In genomic region chr7:75639071-75639892, GRCh38 we compare ENCODE assay signal across 8 cellular contexts.
DNase-seq lines count a peak whose midpoint lies in the region; ATAC-seq and TF ChIP-seq lines count a peak whose summit lies in the region.

No MANE protein-coding gene starts in this region.

- H3K4me1 Mint-ChIP-seq in activated CD4-positive, alpha-beta T cell treated with anti-CD3 and anti-CD28 coated beads for 36 hours, result peaks cover 8% of the 10 kb centered on the region

- peak; percentile 27 for ATAC-seq in activated CD4-positive, alpha-beta T cell treated with anti-CD3 and anti-CD28 coated beads for 36 hours
- ATAC-seq in HG03280 (IDR thresholded peaks at IDR 0.05; ENCODE audit: unreplicated experiment), result no peak

- no peak for TF ChIP-seq CTCF in LNCaP clone FGC (IDR thresholded peaks at IDR 0.05; ENCODE audit: control insufficient read depth, extremely low read depth, insufficient read depth)
- TF ChIP-seq CTCF in coronary artery (IDR thresholded peaks at IDR 0.05), result no peak
- no peak for TF ChIP-seq CTCF in lower leg skin (IDR thresholded peaks at IDR 0.05)

- no peaks in the 10 kb centered on the region for H3K9me3 Mint-ChIP-seq in activated CD4-positive, alpha-beta T cell treated with anti-CD3 and anti-CD28 coated beads for 36 hours (ENCODE audit: low read depth)

- peak overlapping the region; percentile 73 for H3K4me3 Mint-ChIP-seq in activated CD4-positive, alpha-beta T cell treated with anti-CD3 and anti-CD28 coated beads for 36 hours

- peak overlapping the region; percentile 38 for H3K27ac Mint-ChIP-seq in activated CD4-positive, alpha-beta T cell treated with anti-CD3 and anti-CD28 coated beads for 36 hours

- DNase-seq in DMS53 treated with DMSO at 0.1 percent for 48 hours (lab: John Stamatoyannopoulos, UW; ENCODE audit: unreplicated experiment) (peak; percentile 51), LNCaP clone FGC (ENCODE audit: low read depth) (no peak), coronary artery (ENCODE audit: low spot score) (no peak), lower leg skin (ENCODE audit: low spot score in 2 of 2) (no peak), cerebellar nuclear complex (lab: John Stamatoyannopoulos, UW) (no peak)
- DNase-seq in activated CD4-positive, alpha-beta T cell treated with anti-CD3 and anti-CD28 coated beads for 36 hours, result peak; percentile 54
- peak; percentile 15 for DNase-seq in stimulated activated CD8-positive, alpha-beta memory T cell treated with anti-CD3 and anti-CD28 coated beads, Interleukin-12 subunit alpha, Interleukin-12 subunit beta, amount 100 ng/mL, for 1 hour (ENCODE audit: low read depth)

- CTCF ChIA-PET in activated CD4-positive, alpha-beta T cell treated with anti-CD3 and anti-CD28 coated beads for 36 hours (lab: Charles Lee), result no interaction called here

- no peaks in the 10 kb centered on the region for H3K36me3 Mint-ChIP-seq in activated CD4-positive, alpha-beta T cell treated with anti-CD3 and anti-CD28 coated beads for 36 hours (ENCODE audit: low read depth)

- peaks cover 3% of the 10 kb centered on the region for H3K27me3 Mint-ChIP-seq in activated CD4-positive, alpha-beta T cell treated with anti-CD3 and anti-CD28 coated beads for 36 hours

- intact Hi-C loops in activated CD4-positive, alpha-beta T cell treated with anti-CD3 and anti-CD28 coated beads for 36 hours (cut with DNase I, micrococcal nuclease), result no loop called here
- intact Hi-C loops in lower leg skin (cut with DNase I; ENCODE audit: low total_unique reads), result no loop called here

- WGBS in lower leg skin, 2 donors, result 1% methylated on average over 34 to 50 of the region's 77 CpGs

- H3K4me3 ChIP-seq in LNCaP clone FGC (ENCODE audit: low read depth, low read length), result peak overlapping the region; percentile 69
- H3K4me3 ChIP-seq in coronary artery, result peak overlapping the region; percentile 94
- peak overlapping the region; percentile 50 for H3K4me3 ChIP-seq in lower leg skin (ENCODE audit: low read depth, poor library complexity, severe bottlenecking)

- POLR2A ChIA-PET in activated CD4-positive, alpha-beta T cell treated with anti-CD3 and anti-CD28 coated beads for 36 hours (lab: Charles Lee), result no interaction called here

- TF ChIP-seq POLR2A in lower leg skin (IDR thresholded peaks at IDR 0.05), result no peak

- peak overlapping the region; percentile 64 to 94 for H3K27ac ChIP-seq in coronary artery

Comparison
In these comparisons a context has a peak if more than half of its experiments do, and no peak if none do; other contexts are left out.
1. DNase-seq: peak in DMS53 treated with DMSO at 0.1 percent for 48 hours (single experiment), activated CD4-positive, alpha-beta T cell treated with anti-CD3 and anti-CD28 coated beads for 36 hours (single experiment) and stimulated activated CD8-positive, alpha-beta memory T cell treated with anti-CD3 and anti-CD28 coated beads, Interleukin-12 subunit alpha, Interleukin-12 subunit beta, amount 100 ng/mL, for 1 hour (single experiment); none in LNCaP clone FGC (single experiment), coronary artery (single experiment), lower leg skin (0 of 2) and cerebellar nuclear complex (0 of 2).
2. Peak in every context shown above with its lines, with median percentiles within 50 percentile points of each other: H3K4me3 ChIP-seq.